In genomic region chr17:35121315-35121714, GRCh38 we compare ENCODE assay signal across 2 cellular contexts.
TF ChIP-seq lines count a peak whose summit lies in the region.

FNDC8 (plus strand) TSS chr17:35121615; CDS start chr17:35121694, 79 bp downstream.

TF ChIP-seq in IMR-90, 13 proteins besides CTCF, POLR2A, EP300 and RAD21:
- no peak for TF ChIP-seq CHD1 (IDR thresholded peaks at IDR 0.05; ENCODE audit: low read depth, low read length)
- no peak for TF ChIP-seq RCOR1 (IDR thresholded peaks at IDR 0.05; ENCODE audit: insufficient replicate concordance, low read length)
- no peak for TF ChIP-seq MAZ (IDR thresholded peaks at IDR 0.05; ENCODE audit: borderline replicate concordance, low read depth, low read length)
- TF ChIP-seq, protein P1, sequence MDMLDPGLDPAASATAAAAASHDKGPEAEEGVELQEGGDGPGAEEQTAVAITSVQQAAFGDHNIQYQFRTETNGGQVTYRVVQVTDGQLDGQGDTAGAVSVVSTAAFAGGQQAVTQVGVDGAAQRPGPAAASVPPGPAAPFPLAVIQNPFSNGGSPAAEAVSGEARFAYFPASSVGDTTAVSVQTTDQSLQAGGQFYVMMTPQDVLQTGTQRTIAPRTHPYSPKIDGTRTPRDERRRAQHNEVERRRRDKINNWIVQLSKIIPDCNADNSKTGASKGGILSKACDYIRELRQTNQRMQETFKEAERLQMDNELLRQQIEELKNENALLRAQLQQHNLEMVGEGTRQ (IDR thresholded peaks at IDR 0.05; ENCODE audit: low read depth, low read length) = no peak
- no peak for TF ChIP-seq BHLHE40 (IDR thresholded peaks at IDR 0.05; ENCODE audit: low read depth, low read length)
- TF ChIP-seq MXI1 (IDR thresholded peaks at IDR 0.05; ENCODE audit: borderline replicate concordance, low read depth, low read length) = no peak
- TF ChIP-seq NFE2L2 (IDR thresholded peaks at IDR 0.05; ENCODE audit: low read depth, low read length) = no peak
- no peak for TF ChIP-seq MAFK (IDR thresholded peaks at IDR 0.05; ENCODE audit: low read depth, low read length)
- TF ChIP-seq SMC3 (IDR thresholded peaks at IDR 0.05; ENCODE audit: low read depth, low read length) = no peak
- no peak for TF ChIP-seq RFX5 (IDR thresholded peaks at IDR 0.05; ENCODE audit: low read depth, low read length)
- no peak for TF ChIP-seq FOS (IDR thresholded peaks at IDR 0.05; ENCODE audit: low read depth, low read length)
- TF ChIP-seq, protein P2, sequence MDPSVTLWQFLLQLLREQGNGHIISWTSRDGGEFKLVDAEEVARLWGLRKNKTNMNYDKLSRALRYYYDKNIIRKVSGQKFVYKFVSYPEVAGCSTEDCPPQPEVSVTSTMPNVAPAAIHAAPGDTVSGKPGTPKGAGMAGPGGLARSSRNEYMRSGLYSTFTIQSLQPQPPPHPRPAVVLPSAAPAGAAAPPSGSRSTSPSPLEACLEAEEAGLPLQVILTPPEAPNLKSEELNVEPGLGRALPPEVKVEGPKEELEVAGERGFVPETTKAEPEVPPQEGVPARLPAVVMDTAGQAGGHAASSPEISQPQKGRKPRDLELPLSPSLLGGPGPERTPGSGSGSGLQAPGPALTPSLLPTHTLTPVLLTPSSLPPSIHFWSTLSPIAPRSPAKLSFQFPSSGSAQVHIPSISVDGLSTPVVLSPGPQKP (IDR thresholded peaks at IDR 0.05; ENCODE audit: borderline replicate concordance, low read depth, low read length) = no peak
- no peak for TF ChIP-seq CEBPB (IDR thresholded peaks at IDR 0.05; ENCODE audit: low read depth, low read length)

TF ChIP-seq in H1, 55 proteins besides CTCF, POLR2A, EP300 and RAD21:
- TF ChIP-seq CREB1 (IDR thresholded peaks at IDR 0.05) (no peak), NANOG (IDR thresholded peaks at IDR 0.05; ENCODE audit: insufficient read depth, low read depth, low read length, poor library complexity, severe bottlenecking) (no peak), TEAD4 (IDR thresholded peaks at IDR 0.05; ENCODE audit: low read depth, low read length) (no peak), GABPA (IDR thresholded peaks at IDR 0.05; ENCODE audit: borderline replicate concordance, insufficient read depth, low read length) (no peak), HDAC6 (IDR thresholded peaks at IDR 0.05; ENCODE audit: low read depth, low read length) (no peak), RXRA (IDR thresholded peaks at IDR 0.05; ENCODE audit: insufficient read depth, low read depth, low read length) (no peak), JUN (IDR thresholded peaks at IDR 0.05; ENCODE audit: low read depth, low read length) (no peak), CTBP2 (IDR thresholded peaks at IDR 0.05; ENCODE audit: borderline replicate concordance, insufficient read depth, insufficient read length, low read length) (no peak), SP2 (IDR thresholded peaks at IDR 0.05; ENCODE audit: low read length) (no peak), SIX5 (IDR thresholded peaks at IDR 0.05; ENCODE audit: low read depth, low read length) (no peak)
- TF ChIP-seq, protein P3, sequence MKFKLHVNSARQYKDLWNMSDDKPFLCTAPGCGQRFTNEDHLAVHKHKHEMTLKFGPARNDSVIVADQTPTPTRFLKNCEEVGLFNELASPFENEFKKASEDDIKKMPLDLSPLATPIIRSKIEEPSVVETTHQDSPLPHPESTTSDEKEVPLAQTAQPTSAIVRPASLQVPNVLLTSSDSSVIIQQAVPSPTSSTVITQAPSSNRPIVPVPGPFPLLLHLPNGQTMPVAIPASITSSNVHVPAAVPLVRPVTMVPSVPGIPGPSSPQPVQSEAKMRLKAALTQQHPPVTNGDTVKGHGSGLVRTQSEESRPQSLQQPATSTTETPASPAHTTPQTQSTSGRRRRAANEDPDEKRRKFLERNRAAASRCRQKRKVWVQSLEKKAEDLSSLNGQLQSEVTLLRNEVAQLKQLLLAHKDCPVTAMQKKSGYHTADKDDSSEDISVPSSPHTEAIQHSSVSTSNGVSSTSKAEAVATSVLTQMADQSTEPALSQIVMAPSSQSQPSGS (IDR thresholded peaks at IDR 0.05; ENCODE audit: low read length) = no peak
- TF ChIP-seq, protein P4, sequence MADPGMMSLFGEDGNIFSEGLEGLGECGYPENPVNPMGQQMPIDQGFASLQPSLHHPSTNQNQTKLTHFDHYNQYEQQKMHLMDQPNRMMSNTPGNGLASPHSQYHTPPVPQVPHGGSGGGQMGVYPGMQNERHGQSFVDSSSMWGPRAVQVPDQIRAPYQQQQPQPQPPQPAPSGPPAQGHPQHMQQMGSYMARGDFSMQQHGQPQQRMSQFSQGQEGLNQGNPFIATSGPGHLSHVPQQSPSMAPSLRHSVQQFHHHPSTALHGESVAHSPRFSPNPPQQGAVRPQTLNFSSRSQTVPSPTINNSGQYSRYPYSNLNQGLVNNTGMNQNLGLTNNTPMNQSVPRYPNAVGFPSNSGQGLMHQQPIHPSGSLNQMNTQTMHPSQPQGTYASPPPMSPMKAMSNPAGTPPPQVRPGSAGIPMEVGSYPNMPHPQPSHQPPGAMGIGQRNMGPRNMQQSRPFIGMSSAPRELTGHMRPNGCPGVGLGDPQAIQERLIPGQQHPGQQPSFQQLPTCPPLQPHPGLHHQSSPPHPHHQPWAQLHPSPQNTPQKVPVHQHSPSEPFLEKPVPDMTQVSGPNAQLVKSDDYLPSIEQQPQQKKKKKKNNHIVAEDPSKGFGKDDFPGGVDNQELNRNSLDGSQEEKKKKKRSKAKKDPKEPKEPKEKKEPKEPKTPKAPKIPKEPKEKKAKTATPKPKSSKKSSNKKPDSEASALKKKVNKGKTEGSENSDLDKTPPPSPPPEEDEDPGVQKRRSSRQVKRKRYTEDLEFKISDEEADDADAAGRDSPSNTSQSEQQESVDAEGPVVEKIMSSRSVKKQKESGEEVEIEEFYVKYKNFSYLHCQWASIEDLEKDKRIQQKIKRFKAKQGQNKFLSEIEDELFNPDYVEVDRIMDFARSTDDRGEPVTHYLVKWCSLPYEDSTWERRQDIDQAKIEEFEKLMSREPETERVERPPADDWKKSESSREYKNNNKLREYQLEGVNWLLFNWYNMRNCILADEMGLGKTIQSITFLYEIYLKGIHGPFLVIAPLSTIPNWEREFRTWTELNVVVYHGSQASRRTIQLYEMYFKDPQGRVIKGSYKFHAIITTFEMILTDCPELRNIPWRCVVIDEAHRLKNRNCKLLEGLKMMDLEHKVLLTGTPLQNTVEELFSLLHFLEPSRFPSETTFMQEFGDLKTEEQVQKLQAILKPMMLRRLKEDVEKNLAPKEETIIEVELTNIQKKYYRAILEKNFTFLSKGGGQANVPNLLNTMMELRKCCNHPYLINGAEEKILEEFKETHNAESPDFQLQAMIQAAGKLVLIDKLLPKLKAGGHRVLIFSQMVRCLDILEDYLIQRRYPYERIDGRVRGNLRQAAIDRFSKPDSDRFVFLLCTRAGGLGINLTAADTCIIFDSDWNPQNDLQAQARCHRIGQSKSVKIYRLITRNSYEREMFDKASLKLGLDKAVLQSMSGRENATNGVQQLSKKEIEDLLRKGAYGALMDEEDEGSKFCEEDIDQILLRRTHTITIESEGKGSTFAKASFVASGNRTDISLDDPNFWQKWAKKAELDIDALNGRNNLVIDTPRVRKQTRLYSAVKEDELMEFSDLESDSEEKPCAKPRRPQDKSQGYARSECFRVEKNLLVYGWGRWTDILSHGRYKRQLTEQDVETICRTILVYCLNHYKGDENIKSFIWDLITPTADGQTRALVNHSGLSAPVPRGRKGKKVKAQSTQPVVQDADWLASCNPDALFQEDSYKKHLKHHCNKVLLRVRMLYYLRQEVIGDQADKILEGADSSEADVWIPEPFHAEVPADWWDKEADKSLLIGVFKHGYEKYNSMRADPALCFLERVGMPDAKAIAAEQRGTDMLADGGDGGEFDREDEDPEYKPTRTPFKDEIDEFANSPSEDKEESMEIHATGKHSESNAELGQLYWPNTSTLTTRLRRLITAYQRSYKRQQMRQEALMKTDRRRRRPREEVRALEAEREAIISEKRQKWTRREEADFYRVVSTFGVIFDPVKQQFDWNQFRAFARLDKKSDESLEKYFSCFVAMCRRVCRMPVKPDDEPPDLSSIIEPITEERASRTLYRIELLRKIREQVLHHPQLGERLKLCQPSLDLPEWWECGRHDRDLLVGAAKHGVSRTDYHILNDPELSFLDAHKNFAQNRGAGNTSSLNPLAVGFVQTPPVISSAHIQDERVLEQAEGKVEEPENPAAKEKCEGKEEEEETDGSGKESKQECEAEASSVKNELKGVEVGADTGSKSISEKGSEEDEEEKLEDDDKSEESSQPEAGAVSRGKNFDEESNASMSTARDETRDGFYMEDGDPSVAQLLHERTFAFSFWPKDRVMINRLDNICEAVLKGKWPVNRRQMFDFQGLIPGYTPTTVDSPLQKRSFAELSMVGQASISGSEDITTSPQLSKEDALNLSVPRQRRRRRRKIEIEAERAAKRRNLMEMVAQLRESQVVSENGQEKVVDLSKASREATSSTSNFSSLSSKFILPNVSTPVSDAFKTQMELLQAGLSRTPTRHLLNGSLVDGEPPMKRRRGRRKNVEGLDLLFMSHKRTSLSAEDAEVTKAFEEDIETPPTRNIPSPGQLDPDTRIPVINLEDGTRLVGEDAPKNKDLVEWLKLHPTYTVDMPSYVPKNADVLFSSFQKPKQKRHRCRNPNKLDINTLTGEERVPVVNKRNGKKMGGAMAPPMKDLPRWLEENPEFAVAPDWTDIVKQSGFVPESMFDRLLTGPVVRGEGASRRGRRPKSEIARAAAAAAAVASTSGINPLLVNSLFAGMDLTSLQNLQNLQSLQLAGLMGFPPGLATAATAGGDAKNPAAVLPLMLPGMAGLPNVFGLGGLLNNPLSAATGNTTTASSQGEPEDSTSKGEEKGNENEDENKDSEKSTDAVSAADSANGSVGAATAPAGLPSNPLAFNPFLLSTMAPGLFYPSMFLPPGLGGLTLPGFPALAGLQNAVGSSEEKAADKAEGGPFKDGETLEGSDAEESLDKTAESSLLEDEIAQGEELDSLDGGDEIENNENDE (IDR thresholded peaks at IDR 0.05; ENCODE audit: insufficient replicate concordance, low read length) = no peak
